ENCODE assay signal across 19 cellular contexts in the genomic region with DNA sequence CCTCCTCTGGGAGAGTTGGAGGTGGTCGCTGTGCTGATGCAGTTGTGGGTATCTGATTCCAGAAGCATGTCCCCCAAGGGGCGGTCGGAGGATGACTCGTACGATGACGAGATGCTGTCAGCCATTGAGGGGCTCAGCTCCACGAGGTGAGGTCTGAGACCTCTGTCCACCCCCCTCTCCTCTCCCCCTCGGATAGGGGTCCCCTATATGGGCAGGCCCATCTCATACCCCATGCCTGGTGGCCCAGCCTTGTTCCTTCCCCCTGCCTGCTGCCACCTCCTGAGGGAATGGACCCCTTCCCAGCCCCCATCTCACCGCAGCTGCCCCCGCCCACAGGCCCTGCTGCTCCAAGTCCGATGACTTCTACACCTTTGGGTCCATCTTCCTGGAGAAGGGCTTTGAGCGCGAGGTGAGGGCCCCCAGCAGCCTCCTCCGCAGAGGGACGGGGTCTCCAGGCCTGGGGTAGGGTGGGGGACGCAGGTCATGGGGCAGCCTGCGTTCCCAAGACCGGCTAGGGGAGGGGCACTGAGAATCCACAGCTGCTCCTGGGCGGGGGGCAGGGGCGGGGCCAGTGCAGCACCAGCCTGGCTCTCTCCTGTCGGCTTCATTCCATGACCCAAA. TPM values are rescaled to one million over a fixed set of nuclear protein-coding genes. Genes with fewer than 3 reads are reported as not detected.
DNase-seq lines count a peak whose midpoint lies in the region; ATAC-seq, FAIRE-seq and TF ChIP-seq lines count a peak whose summit lies in the region.
"Had no signal": no experiment of that assay in that cellular context is flagged by ENCODE, and none has a peak within 500 bp of the region (broad histone marks: within the 10 kb centered on the region; RNA-seq: fewer than 3 reads in every experiment).

No MANE protein-coding gene starts in this region.

- H3K9me3 Mint-ChIP-seq in stimulated activated memory B cell treated with anti-CD40 and anti-IgM and Interleukin-4, amounts not matched to agents 10 μg/mL and 1 μg/mL and 100 μg/mL, for 72 hours: no peaks in the 10 kb centered on the region
- H3K9me3 Mint-ChIP-seq: activated CD4-positive, alpha-beta T cell treated with anti-CD3 and anti-CD28 coated beads, Interleukin-2, amount 10 ng/mL, durations not matched to agents 24 days and 14 days had no signal

- DNase-seq in activated T-cell treated with anti-CD3 and anti-CD28 coated beads, Interleukin-2, amount 50 U/mL, for 1 hour: peak; percentile 15
- DNase-seq in activated T-cell treated with anti-CD3 and anti-CD28 coated beads for 4 hours (no peak), kidney (peak; percentile 53), hepatic stellate cell (ENCODE audit: low spot score) (no peak)
- DNase-seq: activated CD4-positive, alpha-beta T cell treated with anti-CD3 and anti-CD28 coated beads, Interleukin-2, amount 10 ng/mL, durations not matched to agents 24 days and 14 days; activated T-cell treated with anti-CD3 and anti-CD28 coated beads, Interleukin-2, amount 50 U/mL, for 48 hours; C1 segment of cervical spinal cord; DMS153; mammary epithelial cell; MG63; NCI-H146; PC-3; testis had no signal

- ATAC-seq in stimulated activated memory B cell treated with anti-CD40 and anti-IgM and Interleukin-4, amounts not matched to agents 10 μg/mL and 1 μg/mL and 100 μg/mL, for 72 hours: peak; percentile 3
- no peak for ATAC-seq in HG02885 (IDR thresholded peaks at IDR 0.05; ENCODE audit: poor library complexity, unreplicated experiment)
- ATAC-seq in GM21786 (IDR thresholded peaks at IDR 0.05; ENCODE audit: unreplicated experiment): no peak
- ATAC-seq: PC-3 had no signal

- H3K4me3 ChIP-seq in HEK293 (ENCODE audit: low read depth, low read length): no peak overlapping the region
- no peak overlapping the region for H3K4me3 ChIP-seq in kidney (ENCODE audit: low read length in 2 of 2)
- H3K4me3 ChIP-seq: MG63, prostate gland, testis had no signal

- FAIRE-seq in kidney (lab: Jason Lieb, UNC): no peak
- FAIRE-seq: bronchial epithelial cell had no signal

- peaks cover 4% of the 10 kb centered on the region for H3K4me1 Mint-ChIP-seq in stimulated activated memory B cell treated with anti-CD40 and anti-IgM and Interleukin-4, amounts not matched to agents 10 μg/mL and 1 μg/mL and 100 μg/mL, for 72 hours

- no peaks in the 10 kb centered on the region for H3K4me1 ChIP-seq in HEK293 (ENCODE audit: control insufficient read depth, insufficient read depth, low read length)
- no peaks in the 10 kb centered on the region for H3K4me1 ChIP-seq in kidney (ENCODE audit: control insufficient read depth in 1 of 2, insufficient read depth in 1 of 2, low read depth in 1 of 2, low read length in 2 of 2)
- H3K4me1 ChIP-seq: prostate gland had no signal

- peaks cover 53% of the 10 kb centered on the region for H3K36me3 Mint-ChIP-seq in stimulated activated memory B cell treated with anti-CD40 and anti-IgM and Interleukin-4, amounts not matched to agents 10 μg/mL and 1 μg/mL and 100 μg/mL, for 72 hours

- no peak overlapping the region for H3K27ac ChIP-seq in HEK293 (ENCODE audit: extremely low read depth, low read depth, low read length)
- no peak overlapping the region for H3K27ac ChIP-seq in kidney (ENCODE audit: low read depth in 2 of 2, low read length in 2 of 2)
- H3K27ac ChIP-seq: prostate gland, testis had no signal

- CTCF ChIA-PET in HEK293 (lab: Yijun Ruan, JAX): no interaction called here

- intact Hi-C loops in kidney (cut with DNase I): no loop called here

- no peak overlapping the region for H3K9ac ChIP-seq in kidney (ENCODE audit: low read length in 2 of 2)

- H3K9me3 ChIP-seq in HEK293 (ENCODE audit: control insufficient read depth, insufficient read depth, low read depth, low read length): no peaks in the 10 kb centered on the region
- no peaks in the 10 kb centered on the region for H3K9me3 ChIP-seq in kidney (ENCODE audit: control insufficient read depth in 1 of 2, low read length in 2 of 2)
- H3K9me3 ChIP-seq: MG63, prostate gland, testis had no signal

- H3K27me3 Mint-ChIP-seq in stimulated activated memory B cell treated with anti-CD40 and anti-IgM and Interleukin-4, amounts not matched to agents 10 μg/mL and 1 μg/mL and 100 μg/mL, for 72 hours: no peaks in the 10 kb centered on the region
- H3K27me3 Mint-ChIP-seq: activated CD4-positive, alpha-beta T cell treated with anti-CD3 and anti-CD28 coated beads, Interleukin-2, amount 10 ng/mL, durations not matched to agents 24 days and 14 days had no signal

- TF ChIP-seq CTCF in HEK293 (tag by site-specific recombination; IDR thresholded peaks at IDR 0.05) (no peak), kidney (IDR thresholded peaks at IDR 0.05; ENCODE audit: borderline replicate concordance, extremely low read depth, insufficient read depth) (no peak)

- H3K27ac Mint-ChIP-seq in stimulated activated memory B cell treated with anti-CD40 and anti-IgM and Interleukin-4, amounts not matched to agents 10 μg/mL and 1 μg/mL and 100 μg/mL, for 72 hours: no peak overlapping the region
- H3K27ac Mint-ChIP-seq: activated CD4-positive, alpha-beta T cell treated with anti-CD3 and anti-CD28 coated beads, Interleukin-2, amount 10 ng/mL, durations not matched to agents 24 days and 14 days had no signal

- H3K36me3 ChIP-seq in HEK293 (ENCODE audit: control insufficient read depth in 2 of 2, insufficient read depth in 1 of 2, low read length in 2 of 2): peaks cover 0 to 2% of the 10 kb centered on the region in 2 experiments; a peak in 1 of 3 replicates
- H3K36me3 ChIP-seq in kidney (ENCODE audit: control insufficient read depth in 1 of 2, insufficient read depth in 2 of 2, low read length in 2 of 2): no peaks in the 10 kb centered on the region
- H3K36me3 ChIP-seq: MG63, prostate gland had no signal

- no peak overlapping the region for H3K4me3 Mint-ChIP-seq in stimulated activated memory B cell treated with anti-CD40 and anti-IgM and Interleukin-4, amounts not matched to agents 10 μg/mL and 1 μg/mL and 100 μg/mL, for 72 hours
- H3K4me3 Mint-ChIP-seq: activated CD4-positive, alpha-beta T cell treated with anti-CD3 and anti-CD28 coated beads, Interleukin-2, amount 10 ng/mL, durations not matched to agents 24 days and 14 days had no signal

- POLR2A ChIA-PET in HEK293 (lab: Yijun Ruan, JAX): no interaction called here

TF ChIP-seq in HEK293, 187 proteins besides CTCF, POLR2A, EP300 and RAD21:
- no peak for TF ChIP-seq BCL11B (tag by site-specific recombination; IDR thresholded peaks at IDR 0.05; ENCODE audit: low read depth)
- no peak for TF ChIP-seq ZNF776 (tag by site-specific recombination; IDR thresholded peaks at IDR 0.05; ENCODE audit: borderline replicate concordance)
- no peak for TF ChIP-seq ZFHX2 (tag by site-specific recombination; conservative IDR thresholded peaks at IDR 0.05)
- no peak for TF ChIP-seq SCRT1 (tag by site-specific recombination; IDR thresholded peaks at IDR 0.05; ENCODE audit: borderline replicate concordance)
- no peak for TF ChIP-seq ZNF623 (tag by site-specific recombination; IDR thresholded peaks at IDR 0.05)
- TF ChIP-seq KLF1 (tag by site-specific recombination; IDR thresholded peaks at IDR 0.05): peak; percentile 42
- TF ChIP-seq ZNF311 (tag by site-specific recombination; IDR thresholded peaks at IDR 0.05; ENCODE audit: borderline replicate concordance): no peak

RNA-seq across cellular contexts. Expression of a gene that starts 39.2 kb away (rescaled TPM):
- 40.5 TPM for total RNA-seq in kidney
- 0.86 TPM for polyA plus RNA-seq in kidney (ENCODE audit: insufficient read depth, low read depth, low replicate concordance)

Comparison
In these comparisons a context has a peak if more than half of its experiments do, and no peak if none do; other contexts are left out.
1. DNase-seq: peak in activated T-cell treated with anti-CD3 and anti-CD28 coated beads, Interleukin-2, amount 50 U/mL, for 1 hour (single experiment) and kidney (single experiment); none in activated T-cell treated with anti-CD3 and anti-CD28 coated beads for 4 hours (single experiment) and hepatic stellate cell (single experiment).